Comparison of ENCODE assay signal across 1 cellular context in genomic region chr1:6053206-6053546, GRCh38.
TF ChIP-seq lines count a peak whose summit lies in the region.

No MANE protein-coding gene starts in this region.

TF ChIP-seq in K562, 482 proteins besides CTCF, POLR2A, EP300 and RAD21 (continued from another document):
- TF ChIP-seq ZBTB26 (CRISPR knock-in tag; IDR thresholded peaks at IDR 0.05) (no peak), PTRF (tag; IDR thresholded peaks at IDR 0.05) (no peak)
